In genomic region chr10:13099666-13100348, GRCh38 we compare ENCODE assay signal across 1 cellular context.
TF ChIP-seq lines count a peak whose summit lies in the region.

TSS of gene OPTN (plus strand) at chr10:13100163. CDS start at chr10:13109123, 8,960 bp downstream.

TF ChIP-seq in K562, 482 proteins besides CTCF, POLR2A, EP300 and RAD21 (continued from another document and continues in another):
- no peak for TF ChIP-seq MLLT1 (IDR thresholded peaks at IDR 0.05)
- TF ChIP-seq RBFOX2 (IDR thresholded peaks at IDR 0.05; ENCODE audit: low read depth, low read length): peak; percentile 58
- TF ChIP-seq HNRNPLL (IDR thresholded peaks at IDR 0.05; ENCODE audit: low read depth, low read length, poor library complexity, severe bottlenecking): peak; percentile 77
- TF ChIP-seq TBL1XR1 (IDR thresholded peaks at IDR 0.05; ENCODE audit: low read length in 2 of 2): 0 out of 4 replicates have a peak, but pooled peaks of 1 of the 2 experiments have one; percentile 20
- peak; percentile 88 for TF ChIP-seq CTBP1 (IDR thresholded peaks at IDR 0.05; ENCODE audit: borderline replicate concordance)
- TF ChIP-seq IRF2 (CRISPR knock-in tag; IDR thresholded peaks at IDR 0.05): no peak
- peak; percentile 12; the same call in 1 of the 2 replicates for TF ChIP-seq RB1 (IDR thresholded peaks at IDR 0.05; ENCODE audit: low read depth)
- TF ChIP-seq USF2 (CRISPR knock-in tag; IDR thresholded peaks at IDR 0.05): no peak
- TF ChIP-seq ZNF197 (CRISPR knock-in tag; IDR thresholded peaks at IDR 0.05; ENCODE audit: low read depth): no peak
- TF ChIP-seq MTA1 (IDR thresholded peaks at IDR 0.05; ENCODE audit: borderline replicate concordance): no peak
- TF ChIP-seq EGR1 (conservative IDR thresholded peaks at IDR 0.05): peak; percentile 24; the same call in 1 of the 2 replicates
- TF ChIP-seq ETS1 (conservative IDR thresholded peaks at IDR 0.05; ENCODE audit: control insufficient read depth, low read depth, low read length): peak; percentile 19; the same call in 1 of the 2 replicates
- no peak for TF ChIP-seq BRF1 (IDR thresholded peaks at IDR 0.05; ENCODE audit: borderline replicate concordance, extremely low read depth, insufficient read length)
- TF ChIP-seq GABPA (tag; conservative IDR thresholded peaks at IDR 0.05; ENCODE audit: low read depth): 0 out of 2 replicates have a peak, but pooled peaks have one; percentile 11
- peak; percentile 56; the same call in 1 of the 2 replicates for TF ChIP-seq RREB1 (CRISPR knock-in tag; IDR thresholded peaks at IDR 0.05)
- TF ChIP-seq ELK1 (CRISPR knock-in tag; IDR thresholded peaks at IDR 0.05): 0 out of 2 replicates have a peak, but pooled peaks have one; percentile 13
- no peak for TF ChIP-seq CBX5 (IDR thresholded peaks at IDR 0.05; ENCODE audit: borderline replicate concordance, low read depth)
- peak; percentile 87 for TF ChIP-seq VEZF1 (CRISPR knock-in tag; IDR thresholded peaks at IDR 0.05)
- no peak for TF ChIP-seq NONO (IDR thresholded peaks at IDR 0.05; ENCODE audit: low read depth in 2 of 2, low read length in 1 of 2)
- TF ChIP-seq ETV5 (CRISPR knock-in tag; IDR thresholded peaks at IDR 0.05; ENCODE audit: low read depth): no peak
- TF ChIP-seq PHF8 (IDR thresholded peaks at IDR 0.05; ENCODE audit: borderline replicate concordance, low read length): peak; percentile 50; the same call in 1 of the 2 replicates
- TF ChIP-seq ZNF277 (CRISPR knock-in tag; IDR thresholded peaks at IDR 0.05; ENCODE audit: borderline replicate concordance): no peak
- no peak for TF ChIP-seq SPI1 (IDR thresholded peaks at IDR 0.05; ENCODE audit: borderline replicate concordance, low read depth, low read length)
- 0 out of 4 replicates have a peak, but pooled peaks of 1 of the 2 experiments have one; percentile 35 for TF ChIP-seq RCOR1 (IDR thresholded peaks at IDR 0.05; ENCODE audit: borderline replicate concordance in 1 of 2, low read depth in 2 of 2, low read length in 2 of 2)
- TF ChIP-seq ZBTB40 (IDR thresholded peaks at IDR 0.05): no peak
- no peak for TF ChIP-seq ZBTB40 (CRISPR knock-in tag; IDR thresholded peaks at IDR 0.05)
